13 cellular contexts compared by ENCODE assay signal in genomic region chr3:95815828-95816227, GRCh38.
"Had no signal": no experiment of that assay in that cellular context is flagged by ENCODE, and none has a peak within 500 bp of the region (broad histone marks: within the 10 kb centered on the region; RNA-seq: fewer than 3 reads in every experiment).

No MANE protein-coding gene starts in this region.

- H3K9me3 ChIP-seq: psoas muscle, upper lobe of left lung had no signal

- H3K4me1 ChIP-seq: psoas muscle, upper lobe of left lung had no signal

- H3K27ac ChIP-seq: psoas muscle, upper lobe of left lung had no signal

- DNase-seq: activated CD4-positive, alpha-beta T cell treated with anti-CD3 and anti-CD28 coated beads, Interleukin-2, amount 10 ng/mL, durations not matched to agents 7 days and 5 days; activated CD4-positive, CD25-positive, alpha-beta regulatory T cell; activated gamma-delta T cell treated with Interleukin-2 at 50 U/mL for 16 hours; anterior cingulate cortex; cerebellar nuclear complex; effector memory CD4-positive, alpha-beta T cell; hippocampal formation; kidney; psoas muscle; stimulated activated CD4-positive, alpha-beta T cell treated with anti-CD3 and anti-CD28 coated beads, Interleukin-1b, Interleukin-23, amount 100 ng/mL, for 48 hours; stimulated activated naive CD8-positive, alpha-beta T cell treated with anti-CD3 and anti-CD28 coated beads, Interleukin-15, amount 100 ng/mL, for 72 hours; upper lobe of left lung had no signal

- H3K27me3 ChIP-seq: upper lobe of left lung had no signal

- ATAC-seq: psoas muscle; sciatic nerve; stimulated activated naive CD8-positive, alpha-beta T cell treated with anti-CD3 and anti-CD28 coated beads, Interleukin-15, amount 100 ng/mL, for 72 hours had no signal

- H3K4me3 ChIP-seq: psoas muscle, upper lobe of left lung had no signal

- H3K36me3 ChIP-seq: upper lobe of left lung had no signal
